Comparison of ENCODE assay signal across 25 cellular contexts in the genomic region with DNA sequence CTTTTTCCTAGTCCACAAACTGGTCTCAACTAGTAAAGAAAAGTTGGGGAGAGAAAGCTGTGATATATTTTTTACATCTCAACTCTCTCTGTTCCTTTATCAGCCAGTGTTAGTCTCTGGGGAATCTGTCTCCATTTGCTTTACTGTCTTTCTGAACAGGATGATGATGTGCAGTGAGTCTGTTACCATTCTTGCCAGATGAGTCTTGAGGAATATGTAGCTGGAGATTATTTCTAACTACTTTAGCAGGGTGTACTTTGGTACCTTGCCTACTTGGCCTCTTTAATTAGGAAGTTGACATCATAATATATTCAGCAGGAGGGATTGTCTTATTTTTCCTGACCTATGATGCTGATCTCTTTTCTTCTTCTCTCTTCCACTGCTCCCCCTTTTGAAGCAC. TPM values are rescaled to one million over a fixed set of nuclear protein-coding genes. Genes with fewer than 3 reads are reported as not detected.
DNase-seq lines count a peak whose midpoint lies in the region; ATAC-seq, FAIRE-seq and TF ChIP-seq lines count a peak whose summit lies in the region.
"Had no signal": no experiment of that assay in that cellular context is flagged by ENCODE, and none has a peak within 500 bp of the region (broad histone marks: within the 10 kb centered on the region; RNA-seq: fewer than 3 reads in every experiment).

No MANE protein-coding gene starts in this region.

- FAIRE-seq in astrocyte (lab: Jason Lieb, UNC) = no peak
- FAIRE-seq: H54 had no signal

- peaks cover 18% of the 10 kb centered on the region for H3K79me2 ChIP-seq in astrocyte (ENCODE audit: insufficient read depth, low read length)
- peaks cover 25% of the 10 kb centered on the region for H3K79me2 ChIP-seq in osteoblast (ENCODE audit: insufficient read depth, low read length)

- H2AFZ ChIP-seq in astrocyte (ENCODE audit: low read depth, low read length) (no peak overlapping the region), osteoblast (ENCODE audit: low read length) (no peak overlapping the region)

- peaks cover 100% of the 10 kb centered on the region for H3K36me3 Mint-ChIP-seq in activated T-cell treated with anti-CD3 and anti-CD28 coated beads, Interleukin-2, amount 50 U/mL, for 24 hours (ENCODE audit: low read depth)
- H3K36me3 Mint-ChIP-seq in T-helper 17 cell (ENCODE audit: low read depth) (peaks cover 9% of the 10 kb centered on the region), astrocyte (ENCODE audit: low read depth, unreplicated experiment) (peaks cover 36% of the 10 kb centered on the region)

- H3K4me3 Mint-ChIP-seq in activated T-cell treated with anti-CD3 and anti-CD28 coated beads, Interleukin-2, amount 50 U/mL, for 24 hours = no peak overlapping the region
- H3K4me3 Mint-ChIP-seq in T-helper 17 cell = no peak overlapping the region
- H3K4me3 Mint-ChIP-seq in astrocyte (ENCODE audit: unreplicated experiment) = peak overlapping the region; percentile 30
- H3K4me3 Mint-ChIP-seq: CD14-positive monocyte had no signal

- H3K27me3 Mint-ChIP-seq in activated T-cell treated with anti-CD3 and anti-CD28 coated beads, Interleukin-2, amount 50 U/mL, for 24 hours = no peaks in the 10 kb centered on the region
- no peaks in the 10 kb centered on the region for H3K27me3 Mint-ChIP-seq in T-helper 17 cell
- H3K27me3 Mint-ChIP-seq in astrocyte (ENCODE audit: low read depth, unreplicated experiment) = no peaks in the 10 kb centered on the region

- H3K9ac ChIP-seq in astrocyte (ENCODE audit: low read length) = no peak overlapping the region

- TF ChIP-seq CTCF in astrocyte (IDR thresholded peaks at IDR 0.05; ENCODE audit: insufficient read depth, low read depth, low read length) (no peak), osteoblast (IDR thresholded peaks at IDR 0.05; ENCODE audit: extremely low read depth, low read depth, low read length) (no peak)

- H3K4me2 ChIP-seq in astrocyte (ENCODE audit: low read length) (no peak overlapping the region), osteoblast (ENCODE audit: insufficient read depth, low read length) (no peak overlapping the region)

- peak overlapping the region; percentile 53 for H3K27ac Mint-ChIP-seq in activated T-cell treated with anti-CD3 and anti-CD28 coated beads, Interleukin-2, amount 50 U/mL, for 24 hours
- H3K27ac Mint-ChIP-seq in T-helper 17 cell (peak overlapping the region; percentile 66), astrocyte (ENCODE audit: unreplicated experiment) (no peak overlapping the region)

- H3K4me3 ChIP-seq in astrocyte (ENCODE audit: insufficient read depth, low read depth, low read length) (no peak overlapping the region), osteoblast (ENCODE audit: insufficient read depth, low read length) (no peak overlapping the region)
- H3K4me3 ChIP-seq: SJCRH30 had no signal

- H3K4me1 Mint-ChIP-seq in activated T-cell treated with anti-CD3 and anti-CD28 coated beads, Interleukin-2, amount 50 U/mL, for 24 hours (ENCODE audit: low read depth) = peaks cover 5% of the 10 kb centered on the region
- H3K4me1 Mint-ChIP-seq in T-helper 17 cell = peaks cover 6% of the 10 kb centered on the region
- H3K4me1 Mint-ChIP-seq in astrocyte (ENCODE audit: low read depth, unreplicated experiment) = no peaks in the 10 kb centered on the region
- H3K4me1 Mint-ChIP-seq: CD14-positive monocyte had no signal

- H3K36me3 ChIP-seq in astrocyte (ENCODE audit: insufficient read depth, low read length) (peaks cover 86% of the 10 kb centered on the region), osteoblast (ENCODE audit: insufficient read depth, low read length) (peaks cover 92% of the 10 kb centered on the region)

- H3K27me3 ChIP-seq in astrocyte (ENCODE audit: insufficient read depth, low read length) = no peaks in the 10 kb centered on the region
- H3K27me3 ChIP-seq in osteoblast (ENCODE audit: insufficient read depth, low read length) = no peaks in the 10 kb centered on the region
- H3K27me3 ChIP-seq: SJCRH30 had no signal

- no peaks in the 10 kb centered on the region for H3K9me3 Mint-ChIP-seq in activated T-cell treated with anti-CD3 and anti-CD28 coated beads, Interleukin-2, amount 50 U/mL, for 24 hours
- H3K9me3 Mint-ChIP-seq in astrocyte (ENCODE audit: unreplicated experiment) = no peaks in the 10 kb centered on the region
- H3K9me3 Mint-ChIP-seq: CD14-positive monocyte had no signal

- H4K20me1 ChIP-seq in astrocyte (ENCODE audit: insufficient read depth, low read length) (peaks cover 59% of the 10 kb centered on the region), osteoblast (ENCODE audit: insufficient read depth, low read length) (peaks cover 10% of the 10 kb centered on the region)

- H3K4me1 ChIP-seq in astrocyte (ENCODE audit: insufficient read depth, low read length) = no peaks in the 10 kb centered on the region
- peaks cover 7% of the 10 kb centered on the region for H3K4me1 ChIP-seq in osteoblast (ENCODE audit: insufficient read depth, low read length)
- H3K4me1 ChIP-seq: SJCRH30 had no signal

- no peak for ATAC-seq in T-helper 17 cell
- ATAC-seq: Panc1 had no signal

- H3K27ac ChIP-seq in astrocyte (ENCODE audit: low read depth, low read length) = no peak overlapping the region
- H3K27ac ChIP-seq in osteoblast (ENCODE audit: low read depth, low read length) = peak overlapping the region; percentile 29
- H3K27ac ChIP-seq: 22Rv1, HL-60, SJCRH30 had no signal

- H3K9me3 ChIP-seq in T-helper 17 cell (ENCODE audit: control insufficient read depth, low read length, poor library complexity, severe bottlenecking) (no peaks in the 10 kb centered on the region), astrocyte (ENCODE audit: insufficient read depth, low read depth, low read length) (no peaks in the 10 kb centered on the region), osteoblast (ENCODE audit: low read depth, low read length) (no peaks in the 10 kb centered on the region)
- H3K9me3 ChIP-seq: SJCRH30 had no signal

- no peak for DNase-seq in activated T-cell treated with anti-CD3 and anti-CD28 coated beads, Interleukin-2, amount 50 U/mL, for 24 hours
- no peak for DNase-seq in activated T-cell treated with anti-CD3 and anti-CD28 coated beads, Interleukin-2, amount 50 U/mL, for 48 hours
- DNase-seq in T-helper 17 cell (no peak), astrocyte (ENCODE audit: low read depth) (no peak), osteoblast (ENCODE audit: insufficient read length, low spot score, missing footprints) (peak; percentile 90), NCI-H748 treated with DMSO at 0.1 percent for 48 hours (lab: John Stamatoyannopoulos, UW) (no peak), NCI-H2029 (lab: John Stamatoyannopoulos, UW) (no peak), NCI-H2196 treated with DMSO at 0.1 percent for 48 hours (lab: John Stamatoyannopoulos, UW; ENCODE audit: unreplicated experiment) (no peak)
- DNase-seq: AML-193, Calu3, DMS53, NCI-H1092, NCI-H1436 treated with DMSO at 0.1 percent for 48 hours, NCI-H2029 treated with DMSO at 0.1 percent for 48 hours, NCI-H2171, NCI-H446, NCI-H526 treated with DMSO at 0.1 percent for 48 hours, SJCRH30 had no signal

RNA-seq across cellular contexts. Expression of gene HAX1, which starts 15.8 kb away (rescaled TPM):
- total RNA-seq in T-helper 17 cell (10 to 100 TPM; 52.5 to 67.3 TPM), astrocyte (82.2 and 89.9 TPM in 2 replicates), osteoblast (149 and 152 TPM in 2 replicates)

RNA-seq across cellular contexts. Expression of gene UBAP2L, which starts 35.9 kb away (rescaled TPM):
- total RNA-seq in T-helper 17 cell (100 to 1,000 TPM; 186 to 192 TPM), astrocyte (203 and 218 TPM in 2 replicates), osteoblast (88.3 and 98.1 TPM in 2 replicates)

RNA-seq across cellular contexts. Expression of gene CFAP141, which starts 50.5 kb away (rescaled TPM):
- total RNA-seq in T-helper 17 cell (not detected), astrocyte (not detected in 2 replicates), osteoblast (not detected in 2 replicates)
- total RNA-seq: Calu3, HT1080, M059J, SJCRH30 had no signal
